21 cellular contexts compared by ENCODE assay signal in genomic region chr9:135216666-135217431, GRCh38.
DNase-seq lines count a peak whose midpoint lies in the region; ATAC-seq and TF ChIP-seq lines count a peak whose summit lies in the region.
"Had no signal": no experiment of that assay in that cellular context is flagged by ENCODE, and none has a peak within 500 bp of the region (broad histone marks: within the 10 kb centered on the region; RNA-seq: fewer than 3 reads in every experiment).

No MANE protein-coding gene starts in this region.

- intact Hi-C loops in uterus (cut with DNase I; ENCODE audit: low total_unique reads) = no loop called here

- H3K4me3 Mint-ChIP-seq in chondrocyte (ENCODE audit: unreplicated experiment) = no peak overlapping the region
- H3K4me3 Mint-ChIP-seq in neural progenitor cell = no peak overlapping the region
- H3K4me3 Mint-ChIP-seq: activated CD4-positive, alpha-beta T cell treated with anti-CD3 and anti-CD28 coated beads for 36 hours; activated naive CD8-positive, alpha-beta T cell treated with anti-CD3 and anti-CD28 coated beads, Interleukin-2, amount 10 ng/mL, durations not matched to agents 7 days and 5 days; B cell; effector memory CD8-positive, alpha-beta T cell; HFFc6; naive thymus-derived CD8-positive, alpha-beta T cell; stimulated activated memory B cell treated with anti-CD40 and anti-IgM and Interleukin-4, amounts not matched to agents 10 μg/mL and 1 μg/mL and 100 μg/mL, for 72 hours had no signal

- H3K9me3 Mint-ChIP-seq in chondrocyte (ENCODE audit: low read depth) (no peaks in the 10 kb centered on the region), neural progenitor cell (no peaks in the 10 kb centered on the region)
- H3K9me3 Mint-ChIP-seq: activated naive CD8-positive, alpha-beta T cell treated with anti-CD3 and anti-CD28 coated beads, Interleukin-2, amount 10 ng/mL, durations not matched to agents 7 days and 5 days; effector memory CD8-positive, alpha-beta T cell had no signal

- H3K4me1 Mint-ChIP-seq in chondrocyte (ENCODE audit: low read depth) (no peaks in the 10 kb centered on the region), neural progenitor cell (peaks cover 36% of the 10 kb centered on the region)
- H3K4me1 Mint-ChIP-seq: activated CD4-positive, alpha-beta T cell treated with anti-CD3 and anti-CD28 coated beads for 36 hours; activated naive CD8-positive, alpha-beta T cell treated with anti-CD3 and anti-CD28 coated beads, Interleukin-2, amount 10 ng/mL, durations not matched to agents 7 days and 5 days; B cell; naive thymus-derived CD8-positive, alpha-beta T cell; stimulated activated memory B cell treated with anti-CD40 and anti-IgM and Interleukin-4, amounts not matched to agents 10 μg/mL and 1 μg/mL and 100 μg/mL, for 72 hours had no signal

- no peaks in the 10 kb centered on the region for H3K79me2 ChIP-seq in neural progenitor cell (ENCODE audit: low read depth)

- no peak for TF ChIP-seq POLR2A in uterus (IDR thresholded peaks at IDR 0.05)

- TF ChIP-seq CTCF in chondrocyte (IDR thresholded peaks at IDR 0.05) (no peak), neural progenitor cell (IDR thresholded peaks at IDR 0.05) (no peak), uterus (IDR thresholded peaks at IDR 0.05) (no peak)

- no peak for TF ChIP-seq EP300 in Ishikawa (IDR thresholded peaks at IDR 0.05; ENCODE audit: borderline replicate concordance)

- H3K27ac ChIP-seq in neural progenitor cell = no peak overlapping the region
- no peak overlapping the region for H3K27ac ChIP-seq in uterus
- H3K27ac ChIP-seq: skin epidermis had no signal

- H3K4me1 ChIP-seq in neural progenitor cell = peaks cover 33% of the 10 kb centered on the region
- no peaks in the 10 kb centered on the region for H3K4me1 ChIP-seq in uterus

- H3K27ac Mint-ChIP-seq in chondrocyte (ENCODE audit: unreplicated experiment) (no peak overlapping the region), neural progenitor cell (peak overlapping the region; percentile 39)
- H3K27ac Mint-ChIP-seq: activated CD4-positive, alpha-beta T cell treated with anti-CD3 and anti-CD28 coated beads for 36 hours; activated naive CD8-positive, alpha-beta T cell treated with anti-CD3 and anti-CD28 coated beads, Interleukin-2, amount 10 ng/mL, durations not matched to agents 7 days and 5 days; B cell; effector memory CD8-positive, alpha-beta T cell; HFFc6; stimulated activated memory B cell treated with anti-CD40 and anti-IgM and Interleukin-4, amounts not matched to agents 10 μg/mL and 1 μg/mL and 100 μg/mL, for 72 hours had no signal

- no peaks in the 10 kb centered on the region for H3K36me3 Mint-ChIP-seq in chondrocyte (ENCODE audit: low read depth)
- H3K36me3 Mint-ChIP-seq in neural progenitor cell = no peaks in the 10 kb centered on the region
- H3K36me3 Mint-ChIP-seq: activated naive CD8-positive, alpha-beta T cell treated with anti-CD3 and anti-CD28 coated beads, Interleukin-2, amount 10 ng/mL, durations not matched to agents 7 days and 5 days; naive thymus-derived CD8-positive, alpha-beta T cell; stimulated activated memory B cell treated with anti-CD40 and anti-IgM and Interleukin-4, amounts not matched to agents 10 μg/mL and 1 μg/mL and 100 μg/mL, for 72 hours had no signal

- H3K9me3 ChIP-seq in neural progenitor cell (ENCODE audit: low read depth) (no peaks in the 10 kb centered on the region), uterus (no peaks in the 10 kb centered on the region)

- H3K27me3 Mint-ChIP-seq in chondrocyte (ENCODE audit: low read depth) (peaks cover 50% of the 10 kb centered on the region), neural progenitor cell (ENCODE audit: insufficient read depth, low read depth) (peaks cover 7% of the 10 kb centered on the region)

- DNase-seq in DMS 273 (lab: John Stamatoyannopoulos, UW; ENCODE audit: unreplicated experiment) (peak; percentile 68), chondrocyte (ENCODE audit: low spot score) (peak; percentile 28), neural progenitor cell (ENCODE audit: low spot score) (peak; percentile 20), uterus (no peak), ureter (ENCODE audit: low spot score) (no peak), GDM1 (lab: John Stamatoyannopoulos, UW) (no peak)
- DNase-seq: activated CD4-positive, alpha-beta T cell treated with anti-CD3 and anti-CD28 coated beads for 36 hours; activated naive CD8-positive, alpha-beta T cell treated with anti-CD3 and anti-CD28 coated beads, Interleukin-2, amount 10 ng/mL, durations not matched to agents 7 days and 5 days; caudate nucleus; effector memory CD8-positive, alpha-beta T cell; HFFc6; NCI-H187 treated with DMSO at 0.1 percent for 48 hours; NK-92 treated with Interleukin-12 subunit alpha and Interleukin-12 subunit beta, amount 100 ng/mL, for 24 hours; SHP77; T1000 had no signal

- H3K4me3 ChIP-seq in neural progenitor cell = no peak overlapping the region
- no peak overlapping the region for H3K4me3 ChIP-seq in uterus
- H3K4me3 ChIP-seq: skin epidermis had no signal

- no peaks in the 10 kb centered on the region for H4K20me1 ChIP-seq in neural progenitor cell (ENCODE audit: low read depth)

- H3K36me3 ChIP-seq in neural progenitor cell (no peaks in the 10 kb centered on the region), uterus (no peaks in the 10 kb centered on the region)

- H2AFZ ChIP-seq in neural progenitor cell (replicated peaks) = no peak overlapping the region

- peaks cover 18% of the 10 kb centered on the region for H3F3A ChIP-seq in neural progenitor cell (ENCODE audit: low read depth)

- ATAC-seq in HG02678 (IDR thresholded peaks at IDR 0.05; ENCODE audit: unreplicated experiment) = no peak
- ATAC-seq: activated CD4-positive, alpha-beta T cell treated with anti-CD3 and anti-CD28 coated beads for 36 hours; effector memory CD8-positive, alpha-beta T cell; naive thymus-derived CD8-positive, alpha-beta T cell; stimulated activated memory B cell treated with anti-CD40 and anti-IgM and Interleukin-4, amounts not matched to agents 10 μg/mL and 1 μg/mL and 100 μg/mL, for 72 hours had no signal

- no peak overlapping the region for H3K4me2 ChIP-seq in neural progenitor cell

- H3K27me3 ChIP-seq in neural progenitor cell = no peaks in the 10 kb centered on the region
- H3K27me3 ChIP-seq in uterus = no peaks in the 10 kb centered on the region

- no peak overlapping the region for H3K9ac ChIP-seq in neural progenitor cell

- no peak for TF ChIP-seq RAD21 in Ishikawa (IDR thresholded peaks at IDR 0.05; ENCODE audit: low read depth)

TF ChIP-seq in Ishikawa, 13 proteins besides CTCF, POLR2A, EP300 and RAD21:
- TF ChIP-seq CREB1 (IDR thresholded peaks at IDR 0.05; ENCODE audit: low read depth) = no peak
- no peak for TF ChIP-seq EGR1 (IDR thresholded peaks at IDR 0.05)
- TF ChIP-seq TCF12 (IDR thresholded peaks at IDR 0.05; ENCODE audit: low read depth) = no peak
- peak; percentile 43; the same call in 1 of the 2 replicates for TF ChIP-seq MAX (IDR thresholded peaks at IDR 0.05)

Comparison
In these comparisons a context has a peak if more than half of its experiments do, and no peak if none do; other contexts are left out.
1. DNase-seq: peak in DMS 273 (single experiment), chondrocyte (single experiment) and neural progenitor cell (single experiment); none in uterus (0 of 2), ureter (single experiment) and GDM1 (single experiment).